ENCODE assay signal across 33 cellular contexts in genomic region chr1:224076407-224076806, GRCh38.
"Had no signal": no experiment of that assay in that cellular context is flagged by ENCODE, and none has a peak within 500 bp of the region (broad histone marks: within the 10 kb centered on the region; RNA-seq: fewer than 3 reads in every experiment).

No MANE protein-coding gene starts in this region.

- ATAC-seq: activated CD8-positive, alpha-beta memory T cell treated with anti-CD3 and anti-CD28 coated beads, Interleukin-2, amount 10 ng/mL, durations not matched to agents 7 days and 5 days; activated CD8-positive, alpha-beta T cell treated with anti-CD3 and anti-CD28 coated beads, Interleukin-2, amount 10 ng/mL, durations not matched to agents 7 days and 5 days; activated naive CD4-positive, alpha-beta T cell treated with anti-CD3 and anti-CD28 coated beads, Interleukin-2, amount 50 U/mL, for 72 hours; body of pancreas had no signal

- H3K9me3 Mint-ChIP-seq: activated CD4-positive, alpha-beta memory T cell treated with anti-CD3 and anti-CD28 coated beads, Interleukin-2, amount 10 ng/mL, durations not matched to agents 7 days and 5 days; activated CD4-positive, alpha-beta T cell treated with anti-CD3 and anti-CD28 coated beads, Interleukin-2, amount 10 ng/mL, durations not matched to agents 24 days and 14 days; activated naive CD4-positive, alpha-beta T cell treated with anti-CD3 and anti-CD28 coated beads for 36 hours; activated T-cell treated with anti-CD3 and anti-CD28 coated beads, Interleukin-2, amount 50 U/mL, for 24 hours; T-helper 2 cell treated with Interferon-gamma antibody and Interleukin-4, amounts not matched to agents 5 μg/mL and 100 μg/mL, for 36 hours had no signal

- FAIRE-seq: astrocyte, colon, TTC549 had no signal

- DNase-seq: activated B cell treated with CpG ODN at 0.5 μM for 24 hours; activated CD4-positive, alpha-beta memory T cell treated with anti-CD3 and anti-CD28 coated beads, Interleukin-2, amount 10 ng/mL, durations not matched to agents 7 days and 5 days; activated CD4-positive, alpha-beta T cell treated with anti-CD3 and anti-CD28 coated beads for 4 hours; activated CD4-positive, alpha-beta T cell treated with anti-CD3 and anti-CD28 coated beads, Interleukin-2, amount 10 ng/mL, durations not matched to agents 24 days and 14 days; activated CD4-positive, alpha-beta T cell treated with anti-CD3 and anti-CD28 coated beads, Interleukin-2, amount 50 U/mL, for 1 hour; activated CD4-positive, alpha-beta T cell treated with anti-CD3 and anti-CD28 coated beads, Interleukin-2, amount 50 U/mL, for 4 hours; activated CD4-positive, CD25-positive, alpha-beta regulatory T cell treated with anti-CD3 and anti-CD28 coated beads, Interleukin-2, amount 50 U/mL, for 72 hours; activated CD8-positive, alpha-beta memory T cell treated with anti-CD3 and anti-CD28 coated beads for 24 hours; activated CD8-positive, alpha-beta memory T cell treated with anti-CD3 and anti-CD28 coated beads, Interleukin-2, amount 10 ng/mL, durations not matched to agents 7 days and 5 days; activated CD8-positive, alpha-beta memory T cell treated with anti-CD3 and anti-CD28 coated beads, Interleukin-2, amount 50 U/mL, for 48 hours; activated CD8-positive, alpha-beta T cell treated with anti-CD3 and anti-CD28 coated beads, Interleukin-2, amount 10 ng/mL, durations not matched to agents 7 days and 5 days; activated effector memory CD4-positive, alpha-beta T cell treated with anti-CD3 and anti-CD28 coated beads, Interleukin-2, amount 50 U/mL, for 16 hours; activated gamma-delta T cell treated with Interleukin-2 at 50 U/mL for 16 hours; activated naive CD4-positive, alpha-beta T cell; activated naive CD4-positive, alpha-beta T cell treated with anti-CD3 and anti-CD28 coated beads for 36 hours; activated naive CD4-positive, alpha-beta T cell treated with anti-CD3 and anti-CD28 coated beads, Interleukin-2, amount 50 U/mL, for 16 hours; activated naive CD8-positive, alpha-beta T cell treated with anti-CD3 and anti-CD28 coated beads for 36 hours; activated T-cell treated with anti-CD3 and anti-CD28 coated beads, Interleukin-2, amount 50 U/mL, for 24 hours; activated T-cell treated with anti-CD3 and anti-CD28 coated beads, Interleukin-2, amount 50 U/mL, for 48 hours; adrenal gland; amniotic stem cell; aorta; body of pancreas; brain microvascular endothelial cell; central memory CD4-positive, alpha-beta T cell; T-helper 2 cell; T-helper 9 cell had no signal

- H3K4me1 Mint-ChIP-seq: activated B cell treated with CpG ODN at 0.5 μM for 24 hours; activated naive CD8-positive, alpha-beta T cell treated with anti-CD3 and anti-CD28 coated beads for 36 hours had no signal

- H3K4me3 Mint-ChIP-seq: activated B cell treated with CpG ODN at 0.5 μM for 24 hours; activated CD4-positive, alpha-beta memory T cell treated with anti-CD3 and anti-CD28 coated beads, Interleukin-2, amount 10 ng/mL, durations not matched to agents 7 days and 5 days; activated CD4-positive, alpha-beta T cell treated with anti-CD3 and anti-CD28 coated beads, Interleukin-2, amount 10 ng/mL, durations not matched to agents 24 days and 14 days; activated CD8-positive, alpha-beta memory T cell treated with anti-CD3 and anti-CD28 coated beads, Interleukin-2, amount 10 ng/mL, durations not matched to agents 7 days and 5 days; activated CD8-positive, alpha-beta T cell treated with anti-CD3 and anti-CD28 coated beads, Interleukin-2, amount 10 ng/mL, durations not matched to agents 7 days and 5 days; activated naive CD4-positive, alpha-beta T cell treated with anti-CD3 and anti-CD28 coated beads for 36 hours; activated naive CD8-positive, alpha-beta T cell treated with anti-CD3 and anti-CD28 coated beads for 36 hours; activated T-cell treated with anti-CD3 and anti-CD28 coated beads, Interleukin-2, amount 50 U/mL, for 24 hours; T-helper 1 cell treated with Interleukin-12 subunit alpha and Interleukin-12 subunit beta and Interleukin-4 antibody, amounts not matched to agents 30 μg/mL and 1 μg/mL, for 36 hours; T-helper 2 cell treated with Interferon-gamma antibody and Interleukin-4, amounts not matched to agents 5 μg/mL and 100 μg/mL, for 36 hours had no signal

- H3K36me3 Mint-ChIP-seq: activated CD8-positive, alpha-beta memory T cell treated with anti-CD3 and anti-CD28 coated beads, Interleukin-2, amount 10 ng/mL, durations not matched to agents 7 days and 5 days; activated naive CD8-positive, alpha-beta T cell treated with anti-CD3 and anti-CD28 coated beads for 36 hours had no signal

- H3K27ac Mint-ChIP-seq: activated B cell treated with CpG ODN at 0.5 μM for 24 hours; activated CD4-positive, alpha-beta memory T cell treated with anti-CD3 and anti-CD28 coated beads, Interleukin-2, amount 10 ng/mL, durations not matched to agents 7 days and 5 days; activated CD4-positive, alpha-beta T cell treated with anti-CD3 and anti-CD28 coated beads, Interleukin-2, amount 10 ng/mL, durations not matched to agents 24 days and 14 days; activated CD8-positive, alpha-beta memory T cell treated with anti-CD3 and anti-CD28 coated beads, Interleukin-2, amount 10 ng/mL, durations not matched to agents 7 days and 5 days; activated CD8-positive, alpha-beta T cell treated with anti-CD3 and anti-CD28 coated beads, Interleukin-2, amount 10 ng/mL, durations not matched to agents 7 days and 5 days; activated naive CD4-positive, alpha-beta T cell treated with anti-CD3 and anti-CD28 coated beads for 36 hours; activated naive CD4-positive, alpha-beta T cell treated with anti-CD3 and anti-CD28 coated beads, Interleukin-2, amount 50 U/mL, for 72 hours; activated naive CD8-positive, alpha-beta T cell treated with anti-CD3 and anti-CD28 coated beads for 36 hours; activated T-cell treated with anti-CD3 and anti-CD28 coated beads, Interleukin-2, amount 50 U/mL, for 24 hours; T-helper 1 cell treated with Interleukin-12 subunit alpha and Interleukin-12 subunit beta and Interleukin-4 antibody, amounts not matched to agents 30 μg/mL and 1 μg/mL, for 36 hours; T-helper 2 cell treated with Interferon-gamma antibody and Interleukin-4, amounts not matched to agents 5 μg/mL and 100 μg/mL, for 36 hours had no signal
